Comparison of ENCODE assay signal across 8 cellular contexts in the genomic region with DNA sequence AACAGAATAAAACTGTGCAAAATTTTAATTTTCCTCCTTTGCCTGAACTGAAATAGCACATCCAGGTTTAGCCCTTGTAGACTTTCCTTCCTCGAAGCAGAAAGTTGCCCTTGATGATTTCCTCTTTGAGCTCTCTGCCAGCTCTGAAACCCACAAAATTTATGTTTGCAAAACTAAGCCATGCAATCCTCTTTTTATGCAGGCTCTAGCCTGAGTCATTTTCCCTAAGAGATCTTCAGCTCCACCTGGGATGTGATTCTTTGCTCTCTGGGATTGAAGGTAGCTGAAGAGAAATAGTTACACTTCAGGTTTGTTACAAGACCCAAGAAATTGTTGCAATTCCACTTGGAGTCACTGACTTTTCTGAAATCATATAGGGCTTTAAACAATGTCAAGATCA. TPM values are rescaled to one million over a fixed set of nuclear protein-coding genes. Genes with fewer than 3 reads are reported as not detected.
DNase-seq lines count a peak whose midpoint lies in the region; ATAC-seq, FAIRE-seq and TF ChIP-seq lines count a peak whose summit lies in the region.

No MANE protein-coding gene starts in this region.

- no peak for TF ChIP-seq CTCF in left ventricle myocardium inferior (IDR thresholded peaks at IDR 0.05; ENCODE audit: borderline replicate concordance)
- no peak for TF ChIP-seq CTCF in keratinocyte (optimal IDR thresholded peaks at IDR 0.05 in 1 of 3, IDR thresholded peaks at IDR 0.05 in 1 of 3, conservative IDR thresholded peaks at IDR 0.05 in 1 of 3; ENCODE audit: extremely low read depth in 1 of 3, insufficient read depth in 2 of 3, low read length in 3 of 3)

- peak overlapping the region; percentile 90 for H3K27ac ChIP-seq in left ventricle myocardium inferior (replicated peaks)
- H3K27ac ChIP-seq in keratinocyte (ENCODE audit: control insufficient read depth, insufficient read depth, low read length): peak overlapping the region; percentile 89
- no peak overlapping the region for H3K27ac ChIP-seq in urinary bladder (ENCODE audit: low read depth)

- dilution Hi-C loops in keratinocyte (cut with MboI; ENCODE audit: extremely low pct_ligation_motif_present, low sequenced_read_pairs): no loop called here

- H3K9me3 Mint-ChIP-seq in activated naive CD8-positive, alpha-beta T cell treated with anti-CD3 and anti-CD28 coated beads for 36 hours: no peaks in the 10 kb centered on the region

- H3K4me1 ChIP-seq in left ventricle myocardium inferior (peaks cover 51% of the 10 kb centered on the region), keratinocyte (ENCODE audit: control insufficient read depth, extremely low read depth, insufficient read depth, low read length) (peaks cover 33% of the 10 kb centered on the region), urinary bladder (ENCODE audit: insufficient read depth) (no peaks in the 10 kb centered on the region)

- H3K36me3 ChIP-seq in left ventricle myocardium inferior: no peaks in the 10 kb centered on the region
- peaks cover 21 to 25% of the 10 kb centered on the region in 2 experiments for H3K36me3 ChIP-seq in keratinocyte (ENCODE audit: control insufficient read depth in 2 of 2, extremely low read depth in 1 of 2, insufficient read depth in 2 of 2, low read length in 2 of 2)
- H3K36me3 ChIP-seq in urinary bladder (ENCODE audit: insufficient read depth): no peaks in the 10 kb centered on the region
- H3K36me3 ChIP-seq in MG63: no peaks in the 10 kb centered on the region

- no peaks in the 10 kb centered on the region for H3K9me1 ChIP-seq in keratinocyte (ENCODE audit: control insufficient read depth, extremely low read depth, insufficient read depth, low read length)

- H4K20me1 ChIP-seq in keratinocyte (ENCODE audit: control insufficient read depth, extremely low read depth, insufficient read depth, low read length): peaks cover 21% of the 10 kb centered on the region

- H3K27ac Mint-ChIP-seq in activated naive CD8-positive, alpha-beta T cell treated with anti-CD3 and anti-CD28 coated beads for 36 hours: no peak overlapping the region

- peaks cover 20% of the 10 kb centered on the region for H3K27me3 ChIP-seq in left ventricle myocardium inferior (ENCODE audit: low read depth)
- no peaks in the 10 kb centered on the region for H3K27me3 ChIP-seq in keratinocyte (ENCODE audit: control insufficient read depth, extremely low read depth, insufficient read depth, low read length)
- H3K27me3 ChIP-seq in MG63: no peaks in the 10 kb centered on the region

- peaks cover 80% of the 10 kb centered on the region for H3K27me3 Mint-ChIP-seq in activated naive CD8-positive, alpha-beta T cell treated with anti-CD3 and anti-CD28 coated beads for 36 hours

- ATAC-seq in left ventricle myocardium superior: no peak

- peak overlapping the region; percentile 79 for H3K4me3 ChIP-seq in left ventricle myocardium inferior
- peak overlapping the region; percentile 73 to 83 (median 82) for H3K4me3 ChIP-seq in keratinocyte (ENCODE audit: control insufficient read depth in 2 of 3, extremely low read depth in 1 of 3, insufficient read depth in 2 of 3, low read depth in 1 of 3, low read length in 3 of 3)
- peak overlapping the region; percentile 66 for H3K4me3 ChIP-seq in urinary bladder (ENCODE audit: low read depth, low read length)
- no peak overlapping the region for H3K4me3 ChIP-seq in MG63

- H3K4me3 Mint-ChIP-seq in activated naive CD8-positive, alpha-beta T cell treated with anti-CD3 and anti-CD28 coated beads for 36 hours: peak overlapping the region; percentile 26

- H3K79me2 ChIP-seq in keratinocyte (ENCODE audit: control insufficient read depth, insufficient read depth, low read length): peaks cover 59% of the 10 kb centered on the region

- DNase-seq in left ventricle myocardium inferior (no peak), left ventricle myocardium superior (no peak), keratinocyte (ENCODE audit: low read depth, low spot score) (no peak), MG63 (no peak), COLO668 (lab: John Stamatoyannopoulos, UW; ENCODE audit: unreplicated experiment) (no peak)
- DNase-seq in activated naive CD8-positive, alpha-beta T cell treated with anti-CD3 and anti-CD28 coated beads for 36 hours: no peak
- DNase-seq in stimulated activated naive CD4-positive, alpha-beta T cell (lab: John Stamatoyannopoulos, UW): no peak

- H2AFZ ChIP-seq in keratinocyte (ENCODE audit: control insufficient read depth, low read length): no peak overlapping the region

- H3K36me3 Mint-ChIP-seq in activated naive CD8-positive, alpha-beta T cell treated with anti-CD3 and anti-CD28 coated beads for 36 hours: no peaks in the 10 kb centered on the region

- no peaks in the 10 kb centered on the region for H3K9me3 ChIP-seq in left ventricle myocardium inferior (replicated peaks)
- no peaks in the 10 kb centered on the region for H3K9me3 ChIP-seq in keratinocyte (ENCODE audit: control insufficient read depth, low read depth, low read length)
- H3K9me3 ChIP-seq in MG63: no peaks in the 10 kb centered on the region

- 8% methylated on average over 1 of the region's 1 CpG for WGBS in urinary bladder

- FAIRE-seq in keratinocyte (lab: Jason Lieb, UNC): peak; percentile 39

- H3K4me1 Mint-ChIP-seq in activated naive CD8-positive, alpha-beta T cell treated with anti-CD3 and anti-CD28 coated beads for 36 hours: peaks cover 15% of the 10 kb centered on the region

- intact Hi-C loops in left ventricle myocardium inferior (cut with micrococcal nuclease): no loop called here
- intact Hi-C loops in left ventricle myocardium superior (cut with micrococcal nuclease): no loop called here

- peak overlapping the region; percentile 78 for H3K4me2 ChIP-seq in keratinocyte (ENCODE audit: control insufficient read depth, extremely low read depth, insufficient read depth, low read depth, low read length)

- H3K9ac ChIP-seq in keratinocyte (ENCODE audit: control insufficient read depth, extremely low read depth, insufficient read depth, low read length): peak overlapping the region; percentile 89

RNA-seq across cellular contexts. Expression of a gene that starts 1.4 kb away (rescaled TPM):
- 50.8 TPM for total RNA-seq in left ventricle myocardium inferior
- 50.2 TPM for total RNA-seq in left ventricle myocardium superior
- under 1 TPM in 1 of 2 experiments, not detected in 1; 0.14 TPM for total RNA-seq in activated naive CD8-positive, alpha-beta T cell treated with anti-CD3 and anti-CD28 coated beads for 36 hours
- polyA plus RNA-seq in keratinocyte: 962 to 1,634 TPM (median 1,409 TPM) in 3 replicates
- polyA plus RNA-seq in keratinocyte (2011; ENCODE audit: low read depth): 457 TPM
- 547 and 859 TPM in 2 replicates for polyA plus RNA-seq in keratinocyte (2011; cell fraction: cytosol; rRNA removed)
- 3,493 and 3,792 TPM in 2 replicates for polyA plus RNA-seq in keratinocyte (2011; cell fraction: nucleus; rRNA removed)
- 275 and 1,230 TPM in 2 replicates for polyA plus RNA-seq in keratinocyte (2012; ENCODE audit: low replicate concordance)
- polyA minus RNA-seq in keratinocyte: 717 to 2,302 TPM (median 923 TPM) in 3 replicates
- 785 TPM for polyA minus RNA-seq in keratinocyte (2011; cell fraction: cytosol; rRNA and poly(A)+ RNA removed)
- polyA minus RNA-seq in keratinocyte (2011; cell fraction: nucleus; rRNA and poly(A)+ RNA removed): 1,513 and 2,416 TPM in 2 replicates
- 9.7 TPM for total RNA-seq in urinary bladder
- 97.0 TPM for polyA plus RNA-seq in urinary bladder
- total RNA-seq in MG63 (2014; rRNA removed; shearing (Covaris generic); ENCODE audit: low replicate concordance): 0.40 TPM in 1 of 2 replicates, not detected in the other
